Comparison of ENCODE assay signal across 8 cellular contexts in genomic region chr5:43231977-43232376, GRCh38. TPM values are rescaled to one million over a fixed set of nuclear protein-coding genes. Genes with fewer than 3 reads are reported as not detected.
DNase-seq lines count a peak whose midpoint lies in the region; ATAC-seq, FAIRE-seq and TF ChIP-seq lines count a peak whose summit lies in the region.

No MANE protein-coding gene starts in this region.

- DNase-seq in NOMO-1 treated with DMSO at 0.1 percent for 48 hours (lab: John Stamatoyannopoulos, UW; ENCODE audit: unreplicated experiment) = peak; percentile 10
- no peak for DNase-seq in NOMO-1 treated with dmso at 0.1 percent for 144 hours (lab: John Stamatoyannopoulos, UW; ENCODE audit: unreplicated experiment)
- DNase-seq in HTR-8/SVneo (ENCODE audit: insufficient read length, low spot score) = no peak
- DNase-seq in WTC11 (ENCODE audit: low spot score) = peak; percentile 29
- peak; percentile 9 for DNase-seq in renal cortical epithelial cell (ENCODE audit: low read depth)
- DNase-seq in amygdala (lab: John Stamatoyannopoulos, UW) = no peak
- DNase-seq in GM03348 (ENCODE audit: low spot score) = no peak

- TF ChIP-seq CTCF in WTC11 (IDR thresholded peaks at IDR 0.05) = peak; percentile 39; the same call in 1 of the 2 replicates

- H3K36me3 Mint-ChIP-seq in WTC11 = no peaks in the 10 kb centered on the region

- FAIRE-seq in HTR-8/SVneo (lab: Jason Lieb, UNC) = peak; percentile 95

- H3K9me3 Mint-ChIP-seq in WTC11 = no peaks in the 10 kb centered on the region

- ATAC-seq in WTC11 (no peak), HG02870 (IDR thresholded peaks at IDR 0.05; ENCODE audit: unreplicated experiment) (no peak)

- H3K27ac Mint-ChIP-seq in WTC11 = no peak overlapping the region

- no peaks in the 10 kb centered on the region for H3K4me1 Mint-ChIP-seq in WTC11

- CTCF ChIA-PET in WTC11 (lab: Charles Lee) = interaction anchor here (0.6 to 1.1 kb wide), 7 partner anchors 45 to 252 kb away, joined by 3 to 4 read pairs (median 3); partner anchors contain the start of genes HMGCS1, TMEM267 and ZNF131

- no peaks in the 10 kb centered on the region for H3K27me3 Mint-ChIP-seq in WTC11 (ENCODE audit: low read depth)

- POLR2A ChIA-PET in WTC11 (lab: Charles Lee) = no interaction called here

- H3K4me3 Mint-ChIP-seq in WTC11 = no peak overlapping the region

TF ChIP-seq in WTC11, 78 proteins besides CTCF, POLR2A, EP300 and RAD21:
- no peak for TF ChIP-seq ZNF317 (CRISPR knock-in tag; IDR thresholded peaks at IDR 0.05; ENCODE audit: borderline replicate concordance, low read depth)
- TF ChIP-seq NFYB (CRISPR knock-in tag; conservative IDR thresholded peaks at IDR 0.05; ENCODE audit: low read depth) = no peak
- no peak for TF ChIP-seq NFATC4 (CRISPR knock-in tag; IDR thresholded peaks at IDR 0.05)
- TF ChIP-seq ZNF423 (CRISPR knock-in tag; IDR thresholded peaks at IDR 0.05) = no peak
- no peak for TF ChIP-seq GABPB1 (CRISPR knock-in tag; IDR thresholded peaks at IDR 0.05)
- TF ChIP-seq, protein P1, sequence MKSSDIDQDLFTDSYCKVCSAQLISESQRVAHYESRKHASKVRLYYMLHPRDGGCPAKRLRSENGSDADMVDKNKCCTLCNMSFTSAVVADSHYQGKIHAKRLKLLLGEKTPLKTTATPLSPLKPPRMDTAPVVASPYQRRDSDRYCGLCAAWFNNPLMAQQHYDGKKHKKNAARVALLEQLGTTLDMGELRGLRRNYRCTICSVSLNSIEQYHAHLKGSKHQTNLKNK (CRISPR knock-in tag; IDR thresholded peaks at IDR 0.05) = no peak
- TF ChIP-seq OVOL2 (CRISPR knock-in tag; IDR thresholded peaks at IDR 0.05; ENCODE audit: borderline replicate concordance) = no peak
- TF ChIP-seq JUN (CRISPR knock-in tag; IDR thresholded peaks at IDR 0.05) = no peak
- TF ChIP-seq PREB (CRISPR knock-in tag; IDR thresholded peaks at IDR 0.05; ENCODE audit: borderline replicate concordance) = no peak
- no peak for TF ChIP-seq ZNF121 (CRISPR knock-in tag; IDR thresholded peaks at IDR 0.05)
- TF ChIP-seq ELF4 (CRISPR knock-in tag; IDR thresholded peaks at IDR 0.05; ENCODE audit: low read depth) = no peak
- TF ChIP-seq CDX4 (CRISPR knock-in tag; IDR thresholded peaks at IDR 0.05; ENCODE audit: borderline replicate concordance) = no peak
- TF ChIP-seq SMAD4 (CRISPR knock-in tag; IDR thresholded peaks at IDR 0.05) = no peak
- no peak for TF ChIP-seq CREB1 (CRISPR knock-in tag; IDR thresholded peaks at IDR 0.05)
- no peak for TF ChIP-seq ARID4B (CRISPR knock-in tag; IDR thresholded peaks at IDR 0.05; ENCODE audit: borderline replicate concordance)
- no peak for TF ChIP-seq ZBTB21 (CRISPR knock-in tag; IDR thresholded peaks at IDR 0.05; ENCODE audit: borderline replicate concordance)
- TF ChIP-seq, protein P2, sequence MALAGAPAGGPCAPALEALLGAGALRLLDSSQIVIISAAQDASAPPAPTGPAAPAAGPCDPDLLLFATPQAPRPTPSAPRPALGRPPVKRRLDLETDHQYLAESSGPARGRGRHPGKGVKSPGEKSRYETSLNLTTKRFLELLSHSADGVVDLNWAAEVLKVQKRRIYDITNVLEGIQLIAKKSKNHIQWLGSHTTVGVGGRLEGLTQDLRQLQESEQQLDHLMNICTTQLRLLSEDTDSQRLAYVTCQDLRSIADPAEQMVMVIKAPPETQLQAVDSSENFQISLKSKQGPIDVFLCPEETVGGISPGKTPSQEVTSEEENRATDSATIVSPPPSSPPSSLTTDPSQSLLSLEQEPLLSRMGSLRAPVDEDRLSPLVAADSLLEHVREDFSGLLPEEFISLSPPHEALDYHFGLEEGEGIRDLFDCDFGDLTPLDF (CRISPR knock-in tag; IDR thresholded peaks at IDR 0.05) = no peak
- no peak for TF ChIP-seq FOXJ3 (CRISPR knock-in tag; IDR thresholded peaks at IDR 0.05; ENCODE audit: borderline replicate concordance)
- no peak for TF ChIP-seq GTF2I (CRISPR knock-in tag; conservative IDR thresholded peaks at IDR 0.05)
- no peak for TF ChIP-seq ZNF219 (CRISPR knock-in tag; IDR thresholded peaks at IDR 0.05; ENCODE audit: borderline replicate concordance)

RNA-seq across cellular contexts. Expression of gene NIM1K, which starts 40.0 kb away (rescaled TPM):
- total RNA-seq in WTC11 (2021) (0.07 to 0.14 TPM in 2 of 3 replicates, not detected in the other), renal cortical epithelial cell (0.80 TPM in 1 of 2 replicates, not detected in the other)

Comparison
In these comparisons a context has a peak if more than half of its experiments do, and no peak if none do; other contexts are left out.
1. DNase-seq: peak in NOMO-1 treated with DMSO at 0.1 percent for 48 hours (single experiment), WTC11 (single experiment) and renal cortical epithelial cell (single experiment); none in NOMO-1 treated with dmso at 0.1 percent for 144 hours (single experiment), HTR-8/SVneo (single experiment), amygdala (0 of 56) and GM03348 (single experiment).